In the genomic region with DNA sequence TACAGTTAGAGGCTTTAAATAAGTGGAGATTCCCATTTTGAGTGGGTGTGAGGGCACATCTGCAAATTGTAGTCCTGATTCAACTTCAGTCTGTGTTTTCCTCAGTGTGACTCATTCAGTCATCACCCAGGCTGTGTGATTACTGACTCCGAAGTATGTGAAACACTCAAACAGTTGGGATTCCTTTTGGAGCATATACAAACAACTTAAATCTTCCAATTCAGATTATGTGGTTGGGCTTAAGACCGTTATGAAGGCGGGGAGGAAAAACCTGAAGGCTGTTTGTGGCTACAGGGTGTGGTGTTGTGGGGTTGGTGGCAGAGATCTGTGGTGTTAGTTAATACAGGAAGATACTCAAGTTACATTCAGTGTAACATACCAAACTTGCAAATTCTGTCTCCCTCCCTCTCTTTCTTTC, we compare ENCODE assay signal across 10 cellular contexts.
DNase-seq lines count a peak whose midpoint lies in the region; ATAC-seq, FAIRE-seq and TF ChIP-seq lines count a peak whose summit lies in the region.
"Had no signal": no experiment of that assay in that cellular context is flagged by ENCODE, and none has a peak within 500 bp of the region (broad histone marks: within the 10 kb centered on the region; RNA-seq: fewer than 3 reads in every experiment).

No MANE protein-coding gene starts in this region.

- intact Hi-C loops in right cardiac atrium (cut with DNase I) = no loop called here
- intact Hi-C loops in cardiac septum (cut with DNase I) = no loop called here

- TF ChIP-seq CTCF in foreskin keratinocyte (conservative IDR thresholded peaks at IDR 0.05) (no peak), D721Med (IDR thresholded peaks at IDR 0.05; ENCODE audit: insufficient read depth, missing control alignments) (no peak)

- H3K27ac ChIP-seq in right cardiac atrium (ENCODE audit: low read length) = no peak overlapping the region
- no peak overlapping the region for H3K27ac ChIP-seq in foreskin keratinocyte

- no peaks in the 10 kb centered on the region for H3K9me3 ChIP-seq in right cardiac atrium (ENCODE audit: control insufficient read depth, low read length)

- FAIRE-seq in D721Med (lab: Jason Lieb, UNC) = no peak

- no peaks in the 10 kb centered on the region for H3K4me1 ChIP-seq in right cardiac atrium (ENCODE audit: control insufficient read depth, insufficient read depth, low read length)
- H3K4me1 ChIP-seq in foreskin keratinocyte = peaks cover 11% of the 10 kb centered on the region

- ATAC-seq in right cardiac atrium (peak; percentile 41 to 61), SK-N-SH treated with all-trans-retinoic acid at 6 μM for 48 hours (peak; percentile 93), foreskin keratinocyte (peak; percentile 99), GM21526 (IDR thresholded peaks at IDR 0.05; ENCODE audit: low FRiP score, unreplicated experiment) (no peak), GM18498 (IDR thresholded peaks at IDR 0.05; ENCODE audit: unreplicated experiment) (no peak)

- H3K27me3 ChIP-seq in right cardiac atrium (ENCODE audit: control insufficient read depth, insufficient read depth) (no peaks in the 10 kb centered on the region), foreskin keratinocyte (no peaks in the 10 kb centered on the region)

- DNase-seq in right cardiac atrium (peak in 1 of 3 donors; percentile 31), cardiac septum (ENCODE audit: low spot score) (no peak), foreskin keratinocyte (peak; percentile 97), D721Med (ENCODE audit: insufficient read length, low spot score) (no peak)
- DNase-seq in activated CD8-positive, alpha-beta memory T cell treated with anti-CD3 and anti-CD28 coated beads, Interleukin-2, amount 50 U/mL, for 4 hours = no peak
- DNase-seq: activated T-cell treated with anti-CD3 and anti-CD28 coated beads for 4 hours, H7 had no signal

- H3K4me3 ChIP-seq in right cardiac atrium (ENCODE audit: low read length) = no peak overlapping the region

- WGBS in right cardiac atrium = 18% methylated on average over 3 of the region's 3 CpGs

TF ChIP-seq in SK-N-SH treated with all-trans-retinoic acid at 6 μM for 48 hours, 23 proteins besides CTCF, POLR2A, EP300 and RAD21:
- no peak for TF ChIP-seq SNAI2 (CRISPR knock-in tag; IDR thresholded peaks at IDR 0.05)
TF ChIP-seq in SK-N-SH treated with all-trans-retinoic acid at 6 μM for 48 hours: peak in this region for 0.

Comparison
In these comparisons a context has a peak if more than half of its experiments do, and no peak if none do; other contexts are left out.
1. ATAC-seq: peak in right cardiac atrium (2 of 2), SK-N-SH treated with all-trans-retinoic acid at 6 μM for 48 hours (single experiment) and foreskin keratinocyte (single experiment); none in GM21526 (single experiment) and GM18498 (single experiment).
2. DNase-seq: peak in foreskin keratinocyte (2 of 2); none in cardiac septum (single experiment), D721Med (single experiment) and activated CD8-positive, alpha-beta memory T cell treated with anti-CD3 and anti-CD28 coated beads, Interleukin-2, amount 50 U/mL, for 4 hours (single experiment).